12 cellular contexts compared by ENCODE assay signal in the genomic region with DNA sequence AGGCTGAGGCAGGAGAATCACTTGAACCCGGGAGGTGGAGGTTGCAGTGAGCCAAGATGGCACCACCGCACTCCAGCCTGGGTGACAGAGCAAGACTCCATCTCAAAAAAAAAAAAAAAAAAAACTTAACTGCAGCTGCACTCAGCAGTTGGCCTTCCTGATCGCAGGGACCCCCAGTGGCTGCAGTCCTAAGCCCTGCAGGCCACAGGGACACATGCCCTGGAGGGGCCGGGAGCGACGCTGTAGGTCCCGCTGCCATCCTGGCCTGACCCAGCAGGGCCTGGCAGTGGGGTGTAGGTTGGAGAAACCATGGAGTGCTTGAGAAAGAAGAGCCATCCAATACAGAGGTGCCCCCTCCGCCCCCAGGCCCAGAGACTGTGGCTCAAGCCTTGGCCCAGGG. TPM values are rescaled to one million over a fixed set of nuclear protein-coding genes. Genes with fewer than 3 reads are reported as not detected.
"Had no signal": no experiment of that assay in that cellular context is flagged by ENCODE, and none has a peak within 500 bp of the region (broad histone marks: within the 10 kb centered on the region; RNA-seq: fewer than 3 reads in every experiment).

No MANE protein-coding gene starts in this region.

RNA-seq across cellular contexts. Expression of a gene that starts 15.1 kb away (rescaled TPM):
- total RNA-seq: right atrium auricular region, subcutaneous adipose tissue, thoracic aorta, vagina had no signal

RNA-seq across cellular contexts. Expression of a gene that starts 29.2 kb away (rescaled TPM):
- total RNA-seq: natural killer cell, occipital lobe, posterior vena cava had no signal
- polyA plus RNA-seq: neural cell had no signal

RNA-seq across cellular contexts. Expression of a gene that starts 55.5 kb away (rescaled TPM):
- total RNA-seq: occipital lobe, sciatic nerve, stomach, subcutaneous adipose tissue, thoracic aorta, thyroid gland, tibial nerve had no signal
- polyA plus RNA-seq: neural cell had no signal
